In genomic region chr1:116343019-116343418, GRCh38 we compare ENCODE assay signal across 30 cellular contexts.
"Had no signal": no experiment of that assay in that cellular context is flagged by ENCODE, and none has a peak within 500 bp of the region (broad histone marks: within the 10 kb centered on the region; RNA-seq: fewer than 3 reads in every experiment).

No MANE protein-coding gene starts in this region.

- H3K27me3 Mint-ChIP-seq: type B pancreatic cell had no signal

- H3K27me3 ChIP-seq: colonic mucosa, esophagus muscularis mucosa, foreskin keratinocyte, gastroesophageal sphincter, heart right ventricle, left lung, right atrium auricular region, testis, tibial artery had no signal

- H3K27ac Mint-ChIP-seq: dendritic cell treated with granulocyte-macrophage colony-stimulating factor and Interleukin-4, amounts not matched to agents 40 ng/mL and 50 ng/mL, for 4 days; endodermal cell; mesothelial cell of epicardium; naive B cell; nephron progenitor cell; type B pancreatic cell had no signal

- H3K4me3 Mint-ChIP-seq: dendritic cell treated with granulocyte-macrophage colony-stimulating factor and Interleukin-4, amounts not matched to agents 40 ng/mL and 50 ng/mL, for 4 days; endodermal cell; mesothelial cell of epicardium; naive B cell; nephron progenitor cell; type B pancreatic cell had no signal

- H3K9me3 Mint-ChIP-seq: dendritic cell treated with granulocyte-macrophage colony-stimulating factor and Interleukin-4, amounts not matched to agents 40 ng/mL and 50 ng/mL, for 4 days; endodermal cell; nephron progenitor cell; type B pancreatic cell had no signal

- ATAC-seq: foreskin keratinocyte, gastroesophageal sphincter, heart right ventricle, left cardiac atrium, left lung, mucosa of descending colon, sciatic nerve had no signal

- H3K4me1 Mint-ChIP-seq: naive B cell had no signal

- DNase-seq: colonic mucosa; effector CD8-positive, alpha-beta T cell; endodermal cell; foreskin keratinocyte; heart right ventricle; hippocampal formation; left cardiac atrium; left lung; mesenchymal stem cell; mucosa of descending colon; naive B cell; nephron progenitor cell; nucleus accumbens; stimulated activated CD4-positive, alpha-beta T cell treated with anti-CD3 and anti-CD28 coated beads, Interleukin-12 subunit alpha, Interleukin-12 subunit beta, amount 100 ng/mL, for 4 hours; stimulated activated CD4-positive, alpha-beta T cell treated with anti-CD3 and anti-CD28 coated beads, Interleukin-1b, Interleukin-23, amount 100 ng/mL, for 48 hours; stimulated activated CD4-positive, alpha-beta T cell treated with anti-CD3 and anti-CD28 coated beads, Interleukin-4, amount 100 ng/mL, for 1 hour; stimulated activated CD8-positive, alpha-beta memory T cell treated with anti-CD3 and anti-CD28 coated beads, Interleukin-4, amount 100 ng/mL, for 48 hours; stimulated activated naive CD4-positive, alpha-beta T cell; substantia nigra; testis; tibial artery had no signal

- H3K36me3 Mint-ChIP-seq: mesothelial cell of epicardium, type B pancreatic cell had no signal

- H3K27ac ChIP-seq: colonic mucosa, epithelial cell of prostate, esophagus muscularis mucosa, foreskin keratinocyte, gastroesophageal sphincter, heart right ventricle, left lung, prostate gland, right atrium auricular region, testis, tibial artery had no signal

- H3K9me3 ChIP-seq: colonic mucosa, esophagus muscularis mucosa, gastroesophageal sphincter, heart right ventricle, left lung, mucosa of descending colon, prostate gland, right atrium auricular region, testis, tibial artery had no signal
